22 cellular contexts compared by ENCODE assay signal in genomic region chr16:86171329-86171728, GRCh38.
DNase-seq lines count a peak whose midpoint lies in the region; ATAC-seq and TF ChIP-seq lines count a peak whose summit lies in the region.
"Had no signal": no experiment of that assay in that cellular context is flagged by ENCODE, and none has a peak within 500 bp of the region (broad histone marks: within the 10 kb centered on the region; RNA-seq: fewer than 3 reads in every experiment).

No MANE protein-coding gene starts in this region.

- intact Hi-C loops in IMR-90 (cut with micrococcal nuclease): loop anchor here (2.0 kb wide), 1 partner anchor 49 kb away; no protein-coding TSS in a partner anchor
- intact Hi-C loops in naive thymus-derived CD4-positive, alpha-beta T cell (cut with micrococcal nuclease): no loop called here

- BruUV-seq in IMR-90 (replicated peaks; lab: Mats Ljungman, UMichigan): no TSS peak

- POLR2A ChIA-PET in IMR-90 (lab: Charles Lee; ENCODE audit: unreplicated experiment): no interaction called here
- POLR2A ChIA-PET in naive thymus-derived CD4-positive, alpha-beta T cell (lab: Charles Lee): no interaction called here

- in situ Hi-C loops in ACHN (cut with HindIII; ENCODE audit: low pct_ligation_motif_present, low pct_unique_long_range_greater_than_20kb, low sequenced_read_pairs) (no loop called here), IMR-90 (cut with MboI; ENCODE audit: low sequenced_read_pairs) (no loop called here)

- peak overlapping the region; percentile 89 for H2AFZ ChIP-seq in IMR-90 (replicated peaks; ENCODE audit: low read length, poor library complexity)

- H2BK5ac ChIP-seq in IMR-90 (ENCODE audit: low read depth, low read length, poor library complexity, severe bottlenecking): peak overlapping the region; percentile 99

- H4K8ac ChIP-seq in IMR-90 (ENCODE audit: low read depth in 2 of 2, low read length in 2 of 2): peak overlapping the region; percentile 64 to 95

- peak overlapping the region; percentile 96 for H3K4ac ChIP-seq in IMR-90 (ENCODE audit: low read depth, low read length)

- H3K4me1 Mint-ChIP-seq in naive thymus-derived CD4-positive, alpha-beta T cell: peaks cover 0 to 7% (median 0%) of the 10 kb centered on the region in 7 donors
- H3K4me1 Mint-ChIP-seq in chondrocyte (ENCODE audit: low read depth): no peaks in the 10 kb centered on the region
- H3K4me1 Mint-ChIP-seq: activated naive CD8-positive, alpha-beta T cell treated with anti-CD3 and anti-CD28 coated beads, Interleukin-2, amount 50 U/mL, for 24 hours had no signal

- TF ChIP-seq CTCF in IMR-90 (conservative IDR thresholded peaks at IDR 0.05; ENCODE audit: low read depth, low read length): no peak
- TF ChIP-seq CTCF in epithelial cell of proximal tubule (conservative IDR thresholded peaks at IDR 0.05; ENCODE audit: low read depth, low read length): no peak
- TF ChIP-seq CTCF in chondrocyte (IDR thresholded peaks at IDR 0.05): no peak

- peak overlapping the region; percentile 89 for H4K5ac ChIP-seq in IMR-90 (ENCODE audit: low read depth, low read length)

- H2BK120ac ChIP-seq in IMR-90 (ENCODE audit: low read depth, low read length): peak overlapping the region; percentile 99

- 60% methylated on average over 2 of the region's 5 CpGs; no CpG with 5 or more reads in 1 of the 2 experiments for WGBS in IMR-90 (ENCODE audit: extremely low coverage in 2 of 2, insufficient read length in 1 of 2), 2 experiments

- H3K9me1 ChIP-seq in IMR-90 (ENCODE audit: insufficient read depth, low read length): peaks cover 9% of the 10 kb centered on the region

- H3K9me3 ChIP-seq in IMR-90 (ENCODE audit: control insufficient read depth, insufficient read depth, low read length): peaks cover 9% of the 10 kb centered on the region
- no peaks in the 10 kb centered on the region for H3K9me3 ChIP-seq in mucosa of rectum (ENCODE audit: control insufficient read depth in 2 of 2, low read length in 2 of 2)
- peaks cover 0 to 3% (median 0%) of the 10 kb centered on the region in 3 experiments for H3K9me3 ChIP-seq in naive thymus-derived CD4-positive, alpha-beta T cell (ENCODE audit: control insufficient read depth in 2 of 3, low read length in 3 of 3)

- H2AK9ac ChIP-seq in IMR-90 (replicated peaks; ENCODE audit: low read depth, low read length, poor library complexity): peak overlapping the region; percentile 58

- H3K27ac ChIP-seq in IMR-90 (ENCODE audit: insufficient read depth, low read length): peak overlapping the region; percentile 91
- peak overlapping the region; percentile 28 to 40 for H3K27ac ChIP-seq in mucosa of rectum (ENCODE audit: low read depth in 2 of 2, low read length in 2 of 2)
- no peak overlapping the region for H3K27ac ChIP-seq in naive thymus-derived CD4-positive, alpha-beta T cell (ENCODE audit: low read depth, low read length)
- H3K27ac ChIP-seq: coronary artery, heart right ventricle, RWPE1, skin epidermis, WERI-Rb-1 had no signal

- H2AK5ac ChIP-seq in IMR-90 (ENCODE audit: low read depth, low read length): peak overlapping the region; percentile 90

- peak overlapping the region; percentile 78 for H3K4me2 ChIP-seq in IMR-90 (ENCODE audit: low read depth, low read length)

- ATAC-seq in IMR-90 (ENCODE audit: low read depth) (peak; percentile 99), GM18505 (IDR thresholded peaks at IDR 0.05; ENCODE audit: unreplicated experiment) (no peak)
- no peak for ATAC-seq in naive thymus-derived CD4-positive, alpha-beta T cell
- ATAC-seq in activated naive CD4-positive, alpha-beta T cell treated with anti-CD3 and anti-CD28 coated beads, Interleukin-2, amount 50 U/mL, for 72 hours: no peak
- ATAC-seq: activated CD8-positive, alpha-beta T cell treated with anti-CD3 and anti-CD28 coated beads for 36 hours; activated naive CD8-positive, alpha-beta T cell treated with anti-CD3 and anti-CD28 coated beads, Interleukin-2, amount 50 U/mL, for 24 hours; CD8-positive, alpha-beta T cell; heart right ventricle had no signal

- H3K4me1 ChIP-seq in IMR-90 (ENCODE audit: control insufficient read depth, insufficient read depth, low read length): peaks cover 12% of the 10 kb centered on the region
- H3K4me1 ChIP-seq in mucosa of rectum (ENCODE audit: control insufficient read depth in 2 of 2, insufficient read depth in 2 of 2, low read length in 2 of 2): no peaks in the 10 kb centered on the region
- H3K4me1 ChIP-seq in naive thymus-derived CD4-positive, alpha-beta T cell (ENCODE audit: control insufficient read depth in 2 of 2, insufficient read depth in 2 of 2, low read length in 2 of 2): no peaks in the 10 kb centered on the region
- H3K4me1 ChIP-seq: heart right ventricle had no signal

- peak overlapping the region; percentile 84; the same call in 2 of the 3 replicates for H2BK15ac ChIP-seq in IMR-90 (ENCODE audit: low read depth, low read length)

- dilution Hi-C loops in IMR-90 (cut with HindIII; ENCODE audit: low sequenced_read_pairs, unreplicated experiment): no loop called here

- no peak overlapping the region for H3K27ac Mint-ChIP-seq in naive thymus-derived CD4-positive, alpha-beta T cell
- no peak overlapping the region for H3K27ac Mint-ChIP-seq in chondrocyte (ENCODE audit: unreplicated experiment)
- H3K27ac Mint-ChIP-seq in activated naive CD4-positive, alpha-beta T cell treated with anti-CD3 and anti-CD28 coated beads, Interleukin-2, amount 50 U/mL, for 72 hours: no peak overlapping the region
- H3K27ac Mint-ChIP-seq: activated CD8-positive, alpha-beta T cell treated with anti-CD3 and anti-CD28 coated beads for 36 hours; activated naive CD8-positive, alpha-beta T cell treated with anti-CD3 and anti-CD28 coated beads, Interleukin-2, amount 50 U/mL, for 24 hours; CD8-positive, alpha-beta T cell; type B pancreatic cell had no signal

- H3K9ac ChIP-seq in IMR-90 (ENCODE audit: low read depth, low read length): peak overlapping the region; percentile 33; the same call in 1 of the 2 replicates
- no peak overlapping the region for H3K9ac ChIP-seq in mucosa of rectum (ENCODE audit: low read depth in 1 of 2, low read length in 2 of 2)

- TF ChIP-seq POLR2A in IMR-90 (IDR thresholded peaks at IDR 0.05; ENCODE audit: low read depth, low read length): peak; percentile 58
- no peak for TF ChIP-seq POLR2A in GM18505 (IDR thresholded peaks at IDR 0.05; ENCODE audit: borderline replicate concordance, extremely low read depth, insufficient read depth, insufficient read length)

- H3K27me3 Mint-ChIP-seq in naive thymus-derived CD4-positive, alpha-beta T cell: peaks cover 2 to 55% (median 33%) of the 10 kb centered on the region in 5 donors
- H3K27me3 Mint-ChIP-seq in chondrocyte (ENCODE audit: low read depth): peaks cover 47% of the 10 kb centered on the region

- H3K79me1 ChIP-seq in IMR-90 (ENCODE audit: low read depth in 1 of 2, low read length in 2 of 2): no peaks in the 10 kb centered on the region

- no peaks in the 10 kb centered on the region; the same call in 1 of the 2 replicates for H3K27me3 ChIP-seq in IMR-90 (ENCODE audit: control insufficient read depth, insufficient read depth, low read length)
- no peaks in the 10 kb centered on the region for H3K27me3 ChIP-seq in mucosa of rectum (ENCODE audit: control insufficient read depth in 2 of 2, insufficient read depth in 2 of 2, low read length in 2 of 2)
- H3K27me3 ChIP-seq in naive thymus-derived CD4-positive, alpha-beta T cell (ENCODE audit: control insufficient read depth in 2 of 2, insufficient read depth in 2 of 2, low read length in 2 of 2): no peaks in the 10 kb centered on the region

- H3K4me3 ChIP-seq in IMR-90 (ENCODE audit: insufficient read depth, low read depth, low read length): no peak overlapping the region
- H3K4me3 ChIP-seq in epithelial cell of proximal tubule (ENCODE audit: low read depth, low read length): no peak overlapping the region
- no peak overlapping the region for H3K4me3 ChIP-seq in mucosa of rectum (ENCODE audit: low read length in 2 of 2)
- H3K4me3 ChIP-seq in naive thymus-derived CD4-positive, alpha-beta T cell (ENCODE audit: low read length): no peak overlapping the region
- H3K4me3 ChIP-seq: coronary artery, heart right ventricle, skin epidermis had no signal

- peak overlapping the region; percentile 87 for H3K23ac ChIP-seq in IMR-90 (ENCODE audit: low read depth, low read length)

- no peaks in the 10 kb centered on the region for H3K36me3 Mint-ChIP-seq in naive thymus-derived CD4-positive, alpha-beta T cell
- H3K36me3 Mint-ChIP-seq in chondrocyte (ENCODE audit: low read depth): no peaks in the 10 kb centered on the region
- no peaks in the 10 kb centered on the region for H3K36me3 Mint-ChIP-seq in activated naive CD4-positive, alpha-beta T cell treated with anti-CD3 and anti-CD28 coated beads, Interleukin-2, amount 50 U/mL, for 72 hours
- H3K36me3 Mint-ChIP-seq: CD8-positive, alpha-beta T cell; type B pancreatic cell had no signal

- H4K20me1 ChIP-seq in IMR-90 (ENCODE audit: insufficient read depth, low read length): no peaks in the 10 kb centered on the region

- no peak overlapping the region for H3K4me3 Mint-ChIP-seq in naive thymus-derived CD4-positive, alpha-beta T cell
- no peak overlapping the region for H3K4me3 Mint-ChIP-seq in chondrocyte (ENCODE audit: unreplicated experiment)
- H3K4me3 Mint-ChIP-seq: activated CD8-positive, alpha-beta T cell treated with anti-CD3 and anti-CD28 coated beads for 36 hours; activated naive CD8-positive, alpha-beta T cell treated with anti-CD3 and anti-CD28 coated beads, Interleukin-2, amount 50 U/mL, for 24 hours; CD8-positive, alpha-beta T cell; type B pancreatic cell had no signal

- CTCF ChIA-PET in IMR-90 (lab: Yijun Ruan, JAX): interaction anchor here (1.0 to 1.4 kb wide), 2 partner anchors 11 to 29 kb away, joined by 3 read pairs; no protein-coding TSS in a partner anchor
- CTCF ChIA-PET in naive thymus-derived CD4-positive, alpha-beta T cell (lab: Charles Lee): no interaction called here

- peak overlapping the region; percentile 98 for H2BK20ac ChIP-seq in IMR-90 (ENCODE audit: low read depth, low read length)

- TF ChIP-seq RAD21 in IMR-90 (IDR thresholded peaks at IDR 0.05; ENCODE audit: low read length): no peak

- H3K14ac ChIP-seq in IMR-90 (replicated peaks; ENCODE audit: low read depth, low read length): peak overlapping the region; percentile 78

- peaks cover 0 to 15% (median 5%) of the 10 kb centered on the region in 11 donors for H3K9me3 Mint-ChIP-seq in naive thymus-derived CD4-positive, alpha-beta T cell
- peaks cover under 1% of the 10 kb centered on the region for H3K9me3 Mint-ChIP-seq in chondrocyte (ENCODE audit: low read depth)
- no peaks in the 10 kb centered on the region for H3K9me3 Mint-ChIP-seq in activated naive CD4-positive, alpha-beta T cell treated with anti-CD3 and anti-CD28 coated beads, Interleukin-2, amount 50 U/mL, for 72 hours
- H3K9me3 Mint-ChIP-seq: activated naive CD8-positive, alpha-beta T cell treated with anti-CD3 and anti-CD28 coated beads, Interleukin-2, amount 50 U/mL, for 24 hours; CD8-positive, alpha-beta T cell; type B pancreatic cell had no signal

- peak; percentile 85 for DNase-seq in ACHN
- DNase-seq in IMR-90: peak; percentile 99
- DNase-seq in epithelial cell of proximal tubule (ENCODE audit: low read depth): peak; percentile 63
- no peak for DNase-seq in naive thymus-derived CD4-positive, alpha-beta T cell
- DNase-seq in chondrocyte (ENCODE audit: low spot score): no peak
- no peak for DNase-seq in activated naive CD4-positive, alpha-beta T cell treated with anti-CD3 and anti-CD28 coated beads, Interleukin-2, amount 50 U/mL, for 72 hours (ENCODE audit: low spot score in 2 of 2)
- DNase-seq: activated CD8-positive, alpha-beta T cell treated with anti-CD3 and anti-CD28 coated beads for 36 hours; activated naive CD8-positive, alpha-beta T cell treated with anti-CD3 and anti-CD28 coated beads, Interleukin-2, amount 50 U/mL, for 24 hours; CD8-positive, alpha-beta T cell; GOT3; heart right ventricle; Karpas-422; kidney; NCI-H1105 treated with DMSO at 0.1 percent for 48 hours; NK-92 treated with Interleukin-12 subunit alpha and Interleukin-12 subunit beta, amount 100 ng/mL, for 24 hours; WERI-Rb-1 had no signal

- peak overlapping the region; percentile 94 for H3K18ac ChIP-seq in IMR-90 (ENCODE audit: low read depth, low read length)

- H3K36me3 ChIP-seq in IMR-90 (ENCODE audit: control insufficient read depth, insufficient read depth, low read length) (no peaks in the 10 kb centered on the region), mucosa of rectum (ENCODE audit: control insufficient read depth in 2 of 2, insufficient read depth in 2 of 2, low read length in 2 of 2) (no peaks in the 10 kb centered on the region)
- H3K36me3 ChIP-seq in naive thymus-derived CD4-positive, alpha-beta T cell (ENCODE audit: control insufficient read depth in 2 of 3, insufficient read depth in 3 of 3, low read length in 3 of 3): no peaks in the 10 kb centered on the region
- H3K36me3 ChIP-seq: heart right ventricle, WERI-Rb-1 had no signal

- H3K56ac ChIP-seq in IMR-90 (ENCODE audit: extremely low read depth, insufficient read depth, low read length): peak overlapping the region; percentile 55; the same call in 1 of the 2 replicates

- peak overlapping the region; percentile 98 for H4K91ac ChIP-seq in IMR-90 (ENCODE audit: insufficient read depth, low read depth, low read length)

Comparison
In these comparisons a context has a peak if more than half of its experiments do, and no peak if none do; other contexts are left out.
1. DNase-seq: peak in ACHN (single experiment), IMR-90 (single experiment) and epithelial cell of proximal tubule (single experiment); none in naive thymus-derived CD4-positive, alpha-beta T cell (0 of 9), chondrocyte (single experiment) and activated naive CD4-positive, alpha-beta T cell treated with anti-CD3 and anti-CD28 coated beads, Interleukin-2, amount 50 U/mL, for 72 hours (0 of 2).